Comparison of ENCODE assay signal across 14 cellular contexts in the genomic region with DNA sequence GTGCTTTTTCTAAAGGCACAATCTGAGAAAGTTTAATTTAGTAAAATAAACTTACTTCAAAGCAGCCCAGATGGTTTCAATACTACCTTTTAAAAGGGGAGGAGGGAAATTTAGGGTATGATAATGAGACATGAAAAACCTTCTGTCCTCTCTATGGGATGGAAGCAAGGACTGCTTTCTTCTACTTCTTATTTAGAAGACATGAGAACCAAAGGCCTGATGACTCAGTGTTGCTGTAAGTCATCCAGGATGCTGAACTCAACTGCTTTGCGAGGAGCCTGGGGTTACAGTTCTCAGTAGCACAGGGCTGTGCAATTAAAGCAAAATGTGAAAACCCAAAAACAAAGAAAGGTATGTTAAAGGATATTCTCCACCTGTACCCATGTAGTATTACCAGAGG.
DNase-seq lines count a peak whose midpoint lies in the region; ATAC-seq and TF ChIP-seq lines count a peak whose summit lies in the region.
"Had no signal": no experiment of that assay in that cellular context is flagged by ENCODE, and none has a peak within 500 bp of the region (broad histone marks: within the 10 kb centered on the region; RNA-seq: fewer than 3 reads in every experiment).

No MANE protein-coding gene starts in this region.

- peaks cover 15% of the 10 kb centered on the region for H3K4me1 Mint-ChIP-seq in WTC11
- no peaks in the 10 kb centered on the region for H3K4me1 Mint-ChIP-seq in activated CD4-positive, alpha-beta T cell treated with anti-CD3 and anti-CD28 coated beads for 36 hours
- H3K4me1 Mint-ChIP-seq: activated CD4-positive, alpha-beta T cell treated with anti-CD3 and anti-CD28 coated beads, Interleukin-2, amount 10 ng/mL, durations not matched to agents 24 days and 14 days had no signal

- in situ Hi-C loops in astrocyte of the spinal cord (cut with HindIII; ENCODE audit: low sequenced_read_pairs), result no loop called here

- ATAC-seq in HG02852 (IDR thresholded peaks at IDR 0.05; ENCODE audit: unreplicated experiment) (peak; percentile 43), WTC11 (no peak)
- no peak for ATAC-seq in activated CD4-positive, alpha-beta T cell treated with anti-CD3 and anti-CD28 coated beads for 36 hours

- POLR2A ChIA-PET in WTC11 (lab: Charles Lee), result no interaction called here
- POLR2A ChIA-PET in activated CD4-positive, alpha-beta T cell treated with anti-CD3 and anti-CD28 coated beads for 36 hours (lab: Charles Lee), result no interaction called here

- H3K27ac Mint-ChIP-seq in WTC11, result no peak overlapping the region
- H3K27ac Mint-ChIP-seq in activated CD4-positive, alpha-beta T cell treated with anti-CD3 and anti-CD28 coated beads for 36 hours, result no peak overlapping the region
- H3K27ac Mint-ChIP-seq: activated CD4-positive, alpha-beta T cell treated with anti-CD3 and anti-CD28 coated beads, Interleukin-2, amount 10 ng/mL, durations not matched to agents 24 days and 14 days had no signal

- no peaks in the 10 kb centered on the region for H3K36me3 Mint-ChIP-seq in WTC11
- no peaks in the 10 kb centered on the region for H3K36me3 Mint-ChIP-seq in activated CD4-positive, alpha-beta T cell treated with anti-CD3 and anti-CD28 coated beads for 36 hours (ENCODE audit: low read depth)
- H3K36me3 Mint-ChIP-seq: type B pancreatic cell had no signal

- no peak overlapping the region for H3K4me3 Mint-ChIP-seq in WTC11
- H3K4me3 Mint-ChIP-seq in activated CD4-positive, alpha-beta T cell treated with anti-CD3 and anti-CD28 coated beads for 36 hours, result no peak overlapping the region
- H3K4me3 Mint-ChIP-seq: activated CD4-positive, alpha-beta T cell treated with anti-CD3 and anti-CD28 coated beads, Interleukin-2, amount 10 ng/mL, durations not matched to agents 24 days and 14 days had no signal

- DNase-seq in AG20443 (ENCODE audit: low spot score), result peak; percentile 72
- peak; percentile 89 for DNase-seq in astrocyte of the spinal cord (ENCODE audit: low read depth, low spot score)
- DNase-seq in islet precursor cell, result peak; percentile 85
- no peak for DNase-seq in WTC11 (ENCODE audit: low spot score)
- no peak for DNase-seq in retina
- DNase-seq in anterior cingulate cortex (lab: John Stamatoyannopoulos, UW), result no peak
- DNase-seq in activated CD4-positive, alpha-beta T cell treated with anti-CD3 and anti-CD28 coated beads for 36 hours, result no peak
- DNase-seq: activated CD4-positive, alpha-beta T cell treated with anti-CD3 and anti-CD28 coated beads, Interleukin-2, amount 10 ng/mL, durations not matched to agents 24 days and 14 days; activated effector memory CD4-positive, alpha-beta T cell treated with anti-CD3 and anti-CD28 coated beads, Interleukin-2, amount 50 U/mL, for 16 hours; cortex of kidney; NCI-H1092 treated with DMSO at 0.1 percent for 48 hours; sigmoid colon had no signal

- H3K9me3 Mint-ChIP-seq in WTC11, result peaks cover 11% of the 10 kb centered on the region; the same call in 1 of the 2 replicates
- H3K9me3 Mint-ChIP-seq in activated CD4-positive, alpha-beta T cell treated with anti-CD3 and anti-CD28 coated beads for 36 hours (ENCODE audit: low read depth), result no peaks in the 10 kb centered on the region
- H3K9me3 Mint-ChIP-seq: activated CD4-positive, alpha-beta T cell treated with anti-CD3 and anti-CD28 coated beads, Interleukin-2, amount 10 ng/mL, durations not matched to agents 24 days and 14 days had no signal

- H3K27me3 Mint-ChIP-seq in WTC11 (ENCODE audit: low read depth), result no peaks in the 10 kb centered on the region
- peaks cover 2% of the 10 kb centered on the region for H3K27me3 Mint-ChIP-seq in activated CD4-positive, alpha-beta T cell treated with anti-CD3 and anti-CD28 coated beads for 36 hours
- H3K27me3 Mint-ChIP-seq: activated CD4-positive, alpha-beta T cell treated with anti-CD3 and anti-CD28 coated beads, Interleukin-2, amount 10 ng/mL, durations not matched to agents 24 days and 14 days; type B pancreatic cell had no signal

- no peak overlapping the region for H3K4me3 ChIP-seq in astrocyte of the spinal cord (ENCODE audit: low read depth, low read length)
- H3K4me3 ChIP-seq: sigmoid colon had no signal

- intact Hi-C loops in activated CD4-positive, alpha-beta T cell treated with anti-CD3 and anti-CD28 coated beads for 36 hours (cut with DNase I, micrococcal nuclease), result no loop called here

- TF ChIP-seq CTCF in astrocyte of the spinal cord (IDR thresholded peaks at IDR 0.05; ENCODE audit: low read depth, low read length) (no peak), WTC11 (IDR thresholded peaks at IDR 0.05) (no peak)

- CTCF ChIA-PET in WTC11 (lab: Charles Lee), result no interaction called here
- CTCF ChIA-PET in activated CD4-positive, alpha-beta T cell treated with anti-CD3 and anti-CD28 coated beads for 36 hours (lab: Charles Lee), result no interaction called here

TF ChIP-seq in WTC11, 78 proteins besides CTCF, POLR2A, EP300 and RAD21:
- TF ChIP-seq ZNF423 (CRISPR knock-in tag; IDR thresholded peaks at IDR 0.05), result no peak
- TF ChIP-seq MXD4 (CRISPR knock-in tag; IDR thresholded peaks at IDR 0.05; ENCODE audit: borderline replicate concordance), result no peak
- TF ChIP-seq, protein P1, sequence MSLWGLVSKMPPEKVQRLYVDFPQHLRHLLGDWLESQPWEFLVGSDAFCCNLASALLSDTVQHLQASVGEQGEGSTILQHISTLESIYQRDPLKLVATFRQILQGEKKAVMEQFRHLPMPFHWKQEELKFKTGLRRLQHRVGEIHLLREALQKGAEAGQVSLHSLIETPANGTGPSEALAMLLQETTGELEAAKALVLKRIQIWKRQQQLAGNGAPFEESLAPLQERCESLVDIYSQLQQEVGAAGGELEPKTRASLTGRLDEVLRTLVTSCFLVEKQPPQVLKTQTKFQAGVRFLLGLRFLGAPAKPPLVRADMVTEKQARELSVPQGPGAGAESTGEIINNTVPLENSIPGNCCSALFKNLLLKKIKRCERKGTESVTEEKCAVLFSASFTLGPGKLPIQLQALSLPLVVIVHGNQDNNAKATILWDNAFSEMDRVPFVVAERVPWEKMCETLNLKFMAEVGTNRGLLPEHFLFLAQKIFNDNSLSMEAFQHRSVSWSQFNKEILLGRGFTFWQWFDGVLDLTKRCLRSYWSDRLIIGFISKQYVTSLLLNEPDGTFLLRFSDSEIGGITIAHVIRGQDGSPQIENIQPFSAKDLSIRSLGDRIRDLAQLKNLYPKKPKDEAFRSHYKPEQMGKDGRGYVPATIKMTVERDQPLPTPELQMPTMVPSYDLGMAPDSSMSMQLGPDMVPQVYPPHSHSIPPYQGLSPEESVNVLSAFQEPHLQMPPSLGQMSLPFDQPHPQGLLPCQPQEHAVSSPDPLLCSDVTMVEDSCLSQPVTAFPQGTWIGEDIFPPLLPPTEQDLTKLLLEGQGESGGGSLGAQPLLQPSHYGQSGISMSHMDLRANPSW (CRISPR knock-in tag; conservative IDR thresholded peaks at IDR 0.05; ENCODE audit: low read depth), result no peak
- TF ChIP-seq NFATC4 (CRISPR knock-in tag; IDR thresholded peaks at IDR 0.05), result no peak
- TF ChIP-seq, protein P2, sequence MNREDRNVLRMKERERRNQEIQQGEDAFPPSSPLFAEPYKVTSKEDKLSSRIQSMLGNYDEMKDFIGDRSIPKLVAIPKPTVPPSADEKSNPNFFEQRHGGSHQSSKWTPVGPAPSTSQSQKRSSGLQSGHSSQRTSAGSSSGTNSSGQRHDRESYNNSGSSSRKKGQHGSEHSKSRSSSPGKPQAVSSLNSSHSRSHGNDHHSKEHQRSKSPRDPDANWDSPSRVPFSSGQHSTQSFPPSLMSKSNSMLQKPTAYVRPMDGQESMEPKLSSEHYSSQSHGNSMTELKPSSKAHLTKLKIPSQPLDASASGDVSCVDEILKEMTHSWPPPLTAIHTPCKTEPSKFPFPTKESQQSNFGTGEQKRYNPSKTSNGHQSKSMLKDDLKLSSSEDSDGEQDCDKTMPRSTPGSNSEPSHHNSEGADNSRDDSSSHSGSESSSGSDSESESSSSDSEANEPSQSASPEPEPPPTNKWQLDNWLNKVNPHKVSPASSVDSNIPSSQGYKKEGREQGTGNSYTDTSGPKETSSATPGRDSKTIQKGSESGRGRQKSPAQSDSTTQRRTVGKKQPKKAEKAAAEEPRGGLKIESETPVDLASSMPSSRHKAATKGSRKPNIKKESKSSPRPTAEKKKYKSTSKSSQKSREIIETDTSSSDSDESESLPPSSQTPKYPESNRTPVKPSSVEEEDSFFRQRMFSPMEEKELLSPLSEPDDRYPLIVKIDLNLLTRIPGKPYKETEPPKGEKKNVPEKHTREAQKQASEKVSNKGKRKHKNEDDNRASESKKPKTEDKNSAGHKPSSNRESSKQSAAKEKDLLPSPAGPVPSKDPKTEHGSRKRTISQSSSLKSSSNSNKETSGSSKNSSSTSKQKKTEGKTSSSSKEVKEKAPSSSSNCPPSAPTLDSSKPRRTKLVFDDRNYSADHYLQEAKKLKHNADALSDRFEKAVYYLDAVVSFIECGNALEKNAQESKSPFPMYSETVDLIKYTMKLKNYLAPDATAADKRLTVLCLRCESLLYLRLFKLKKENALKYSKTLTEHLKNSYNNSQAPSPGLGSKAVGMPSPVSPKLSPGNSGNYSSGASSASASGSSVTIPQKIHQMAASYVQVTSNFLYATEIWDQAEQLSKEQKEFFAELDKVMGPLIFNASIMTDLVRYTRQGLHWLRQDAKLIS (CRISPR knock-in tag; IDR thresholded peaks at IDR 0.05; ENCODE audit: borderline replicate concordance), result no peak
- no peak for TF ChIP-seq IRF2 (CRISPR knock-in tag; IDR thresholded peaks at IDR 0.05; ENCODE audit: borderline replicate concordance, low read depth)

Comparison
In these comparisons a context has a peak if more than half of its experiments do, and no peak if none do; other contexts are left out.
1. DNase-seq: peak in AG20443 (single experiment), astrocyte of the spinal cord (single experiment) and islet precursor cell (single experiment); none in WTC11 (single experiment), retina (single experiment), anterior cingulate cortex (0 of 58) and activated CD4-positive, alpha-beta T cell treated with anti-CD3 and anti-CD28 coated beads for 36 hours (single experiment).